8 cellular contexts compared by ENCODE assay signal in the genomic region with DNA sequence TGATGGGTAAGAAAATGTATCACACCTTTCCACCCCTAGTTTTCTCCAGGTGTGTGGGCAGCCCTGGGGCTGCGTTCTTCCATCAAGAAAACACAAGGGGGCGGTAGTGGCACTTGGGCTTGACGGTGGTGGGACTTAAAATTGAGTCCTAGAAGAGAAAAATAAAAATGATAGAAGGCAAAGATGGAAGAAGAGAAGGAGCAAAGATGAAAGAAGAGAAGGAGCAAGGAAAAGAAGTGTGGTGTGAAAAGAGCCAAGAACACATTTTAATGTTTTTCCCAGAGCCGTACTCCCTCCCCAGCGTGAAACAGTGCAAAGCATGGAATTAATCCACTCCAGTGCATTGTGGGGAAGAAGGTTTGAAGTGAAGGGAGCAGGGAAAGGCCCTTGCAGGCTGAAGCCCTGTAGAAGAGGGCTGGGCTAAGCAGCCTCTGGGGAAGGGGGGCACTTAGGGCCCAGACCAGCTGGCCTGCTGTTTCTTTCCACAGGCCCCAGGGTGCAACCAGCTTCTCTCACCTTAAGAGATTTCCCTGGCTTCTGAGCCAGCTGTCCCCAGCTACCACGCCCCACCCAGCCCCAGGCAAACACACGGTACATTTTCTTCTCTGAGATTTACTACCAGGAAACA.
A peak's percentile ranks its signal among the peaks of the same experiment; 100 is the strongest.
DNase-seq lines count a peak whose midpoint lies in the region; ATAC-seq and TF ChIP-seq lines count a peak whose summit lies in the region.

No MANE protein-coding gene starts in this region.

- H3K4me3 ChIP-seq in left ventricle myocardium inferior = peak overlapping the region; percentile 9

- H3K27ac ChIP-seq in left ventricle myocardium inferior (replicated peaks) = peak overlapping the region; percentile 67

- H3K36me3 ChIP-seq in left ventricle myocardium inferior = no peaks in the 10 kb centered on the region

- no peaks in the 10 kb centered on the region for H3K36me3 Mint-ChIP-seq in activated naive CD8-positive, alpha-beta T cell treated with anti-CD3 and anti-CD28 coated beads for 36 hours

- no peaks in the 10 kb centered on the region for H3K27me3 ChIP-seq in left ventricle myocardium inferior (ENCODE audit: low read depth)

- no peak overlapping the region for H3K4me3 Mint-ChIP-seq in activated naive CD8-positive, alpha-beta T cell treated with anti-CD3 and anti-CD28 coated beads for 36 hours

- DNase-seq in Daoy (ENCODE audit: low read depth) = peak; percentile 36
- DNase-seq in HK-2 (ENCODE audit: unreplicated experiment) = peak; percentile 3
- DNase-seq in NCI-H82 (lab: John Stamatoyannopoulos, UW) = peak; percentile 99
- DNase-seq in activated naive CD8-positive, alpha-beta T cell treated with anti-CD3 and anti-CD28 coated beads for 36 hours = peak; percentile 19
- peak; percentile 40 for DNase-seq in left ventricle myocardium inferior
- DNase-seq in retina = peak; percentile 83

- H3K9me3 ChIP-seq in left ventricle myocardium inferior (replicated peaks) = no peaks in the 10 kb centered on the region

- TF ChIP-seq CTCF in left ventricle myocardium inferior (IDR thresholded peaks at IDR 0.05; ENCODE audit: borderline replicate concordance) = peak; percentile 92

- H3K4me1 ChIP-seq in left ventricle myocardium inferior = peaks cover 8% of the 10 kb centered on the region

- intact Hi-C loops in left ventricle myocardium inferior (cut with micrococcal nuclease) = loop anchor here (5.0 to 10.0 kb wide), 2 partner anchors 261 to 489 kb away; no protein-coding TSS in a partner anchor

- H3K27me3 Mint-ChIP-seq in activated naive CD8-positive, alpha-beta T cell treated with anti-CD3 and anti-CD28 coated beads for 36 hours = peaks cover 12% of the 10 kb centered on the region

- ATAC-seq in HG03378 (IDR thresholded peaks at IDR 0.05; ENCODE audit: unreplicated experiment) (no peak), HG03175 (IDR thresholded peaks at IDR 0.05; ENCODE audit: unreplicated experiment) (no peak)

- no peak overlapping the region for H3K27ac Mint-ChIP-seq in activated naive CD8-positive, alpha-beta T cell treated with anti-CD3 and anti-CD28 coated beads for 36 hours

- no peaks in the 10 kb centered on the region for H3K9me3 Mint-ChIP-seq in activated naive CD8-positive, alpha-beta T cell treated with anti-CD3 and anti-CD28 coated beads for 36 hours

- H3K4me1 Mint-ChIP-seq in activated naive CD8-positive, alpha-beta T cell treated with anti-CD3 and anti-CD28 coated beads for 36 hours = no peaks in the 10 kb centered on the region

Comparison
In these comparisons a context has a peak if more than half of its experiments do, and no peak if none do; other contexts are left out.
1. DNase-seq: peak in every context shown above with its lines; median percentile 99 in NCI-H82; 83 in retina; 40 in left ventricle myocardium inferior; 36 in Daoy; 19 in activated naive CD8-positive, alpha-beta T cell treated with anti-CD3 and anti-CD28 coated beads for 36 hours; 3 in HK-2.